Comparison of ENCODE assay signal across 10 cellular contexts in genomic region chr6:33607784-33608161, GRCh38. TPM values are rescaled to one million over a fixed set of nuclear protein-coding genes. Genes with fewer than 3 reads are reported as not detected.
DNase-seq lines count a peak whose midpoint lies in the region; ATAC-seq, FAIRE-seq and TF ChIP-seq lines count a peak whose summit lies in the region.
"Had no signal": no experiment of that assay in that cellular context is flagged by ENCODE, and none has a peak within 500 bp of the region (broad histone marks: within the 10 kb centered on the region; RNA-seq: fewer than 3 reads in every experiment).

No MANE protein-coding gene starts in this region.

- no peak overlapping the region for H3K4me3 Mint-ChIP-seq in activated CD8-positive, alpha-beta memory T cell treated with anti-CD3 and anti-CD28 coated beads, Interleukin-2, amount 10 ng/mL, durations not matched to agents 7 days and 5 days
- H3K4me3 Mint-ChIP-seq: CD8-positive, alpha-beta T cell had no signal

- peak overlapping the region; percentile 54; the same call in 1 of the 2 replicates for H2BK5ac ChIP-seq in H1 (ENCODE audit: low read depth, low read length)

- no peak overlapping the region for H3K4ac ChIP-seq in H1 (replicated peaks; ENCODE audit: insufficient read length, low read depth, low read length)

- ATAC-seq in activated CD8-positive, alpha-beta memory T cell treated with anti-CD3 and anti-CD28 coated beads, Interleukin-2, amount 10 ng/mL, durations not matched to agents 7 days and 5 days, result peak; percentile 78
- no peak for ATAC-seq in aorta (ENCODE audit: low FRiP score)
- ATAC-seq in HG03045 (IDR thresholded peaks at IDR 0.05; ENCODE audit: unreplicated experiment), result no peak
- ATAC-seq: CD8-positive, alpha-beta T cell had no signal

- H3K18ac ChIP-seq in H1 (ENCODE audit: extremely low read depth, low read length), result peak overlapping the region; percentile 56; the same call in 1 of the 2 replicates

- peaks cover 19% of the 10 kb centered on the region for H3K27me3 Mint-ChIP-seq in activated CD8-positive, alpha-beta memory T cell treated with anti-CD3 and anti-CD28 coated beads, Interleukin-2, amount 10 ng/mL, durations not matched to agents 7 days and 5 days

- H2BK120ac ChIP-seq in H1 (replicated peaks; ENCODE audit: low read depth, low read length), result no peak overlapping the region

- no peaks in the 10 kb centered on the region for H3K36me3 Mint-ChIP-seq in activated CD8-positive, alpha-beta memory T cell treated with anti-CD3 and anti-CD28 coated beads, Interleukin-2, amount 10 ng/mL, durations not matched to agents 7 days and 5 days
- H3K36me3 Mint-ChIP-seq: CD8-positive, alpha-beta T cell had no signal

- WGBS in H1 (ENCODE audit: extremely low coverage in 1 of 2, insufficient coverage in 1 of 2, insufficient read length in 1 of 2, insufficient replicate concordance in 2 of 2, low coverage in 1 of 2, low lambda C conversion rate in 2 of 2, missing lambda C conversion rate in 1 of 2), 2 experiments, result 76% methylated on average over 5 of the region's 5 CpGs; no CpG with 5 or more reads in 1 of the 2 experiments
- WGBS in aorta, 2 donors, result 69 to 73% methylated on average over 5 of the region's 5 CpGs
- 44% methylated on average over 5 of the region's 5 CpGs for WGBS in esophagus muscularis mucosa

- TF ChIP-seq EP300 in H1 (IDR thresholded peaks at IDR 0.05; ENCODE audit: borderline replicate concordance in 1 of 2, low read depth in 2 of 2, low read length in 2 of 2) (no peak), esophagus muscularis mucosa (IDR thresholded peaks at IDR 0.05) (no peak)

- H3K27me3 ChIP-seq in OCI-LY3 (ENCODE audit: low read depth, low read length) (no peaks in the 10 kb centered on the region), H1 (replicated peaks in 1 of 4; ENCODE audit: control insufficient read depth in 3 of 4, extremely low read depth in 1 of 4, insufficient read depth in 3 of 4, low read length in 3 of 4) (no peaks in the 10 kb centered on the region), aorta (ENCODE audit: control insufficient read depth in 1 of 2, insufficient read depth in 2 of 2, low read length in 1 of 2) (no peaks in the 10 kb centered on the region), esophagus muscularis mucosa (peaks cover 0 to 11% (median 0%) of the 10 kb centered on the region in 4 donors)
- H3K27me3 ChIP-seq: adrenal gland had no signal

- TF ChIP-seq RAD21 in H1 (IDR thresholded peaks at IDR 0.05 in 1 of 2, conservative IDR thresholded peaks at IDR 0.05 in 1 of 2; ENCODE audit: low read depth in 2 of 2, low read length in 2 of 2), result peak; percentile 60 to 63

- H3K36me3 ChIP-seq in OCI-LY3 (replicated peaks; ENCODE audit: low read depth, low read length) (no peaks in the 10 kb centered on the region), H1 (ENCODE audit: control insufficient read depth in 2 of 4, insufficient read depth in 4 of 4, low read length in 3 of 4) (no peaks in the 10 kb centered on the region), aorta (ENCODE audit: control insufficient read depth in 1 of 2, insufficient read depth in 2 of 2, low read length in 1 of 2) (no peaks in the 10 kb centered on the region), esophagus muscularis mucosa (no peaks in the 10 kb centered on the region)
- H3K36me3 ChIP-seq: adrenal gland had no signal

- H2BK15ac ChIP-seq in H1 (ENCODE audit: low read length), result peak overlapping the region; percentile 74; the same call in 1 of the 2 replicates

- TF ChIP-seq POLR2A in H1 (IDR thresholded peaks at IDR 0.05; ENCODE audit: control extremely low read depth in 1 of 2, low read depth in 2 of 2, low read length in 2 of 2), result no peak
- no peak for TF ChIP-seq POLR2A in esophagus muscularis mucosa (IDR thresholded peaks at IDR 0.05; ENCODE audit: low read depth)

- POLR2A ChIA-PET in H1 (lab: Charles Lee; ENCODE audit: partially characterized antibody), result interaction anchor here (0.5 to 3.6 kb wide), 12 partner anchors 9 to 300 kb away, joined by 3 to 19 read pairs (median 4); partner anchors contain the start of gene ITPR3

- H2AFZ ChIP-seq in OCI-LY3 (ENCODE audit: low read depth, low read length) (0 out of 2 replicates have a peak overlapping the region, but pooled peaks have one; percentile 36), H1 (ENCODE audit: low read length) (no peak overlapping the region)

- CTCF ChIA-PET in activated CD8-positive, alpha-beta memory T cell treated with anti-CD3 and anti-CD28 coated beads, Interleukin-2, amount 10 ng/mL, durations not matched to agents 7 days and 5 days (lab: Charles Lee), result interaction anchor here (0.9 to 3.8 kb wide), 16 partner anchors 10 to 217 kb away, joined by 3 to 52 read pairs (median 5); partner anchors contain the start of gene ITPR3
- CTCF ChIA-PET in H1 (lab: Charles Lee; ENCODE audit: partially characterized antibody), result interaction anchor here (0.6 to 5.5 kb wide), 26 partner anchors 9 to 446 kb away, joined by 3 to 57 read pairs (median 4); partner anchors contain the start of gene ITPR3

- no peak overlapping the region for H3K27ac Mint-ChIP-seq in activated CD8-positive, alpha-beta memory T cell treated with anti-CD3 and anti-CD28 coated beads, Interleukin-2, amount 10 ng/mL, durations not matched to agents 7 days and 5 days
- H3K27ac Mint-ChIP-seq: CD8-positive, alpha-beta T cell had no signal

- H3K56ac ChIP-seq in H1 (replicated peaks; ENCODE audit: insufficient read length, low read depth, low read length), result no peak overlapping the region

- H3K9me3 Mint-ChIP-seq in activated CD8-positive, alpha-beta memory T cell treated with anti-CD3 and anti-CD28 coated beads, Interleukin-2, amount 10 ng/mL, durations not matched to agents 7 days and 5 days (ENCODE audit: low read depth), result no peaks in the 10 kb centered on the region

- H2AK5ac ChIP-seq in H1 (ENCODE audit: low read depth, low read length), result no peak overlapping the region

- H3K4me2 ChIP-seq in OCI-LY3 (ENCODE audit: low read length) (peak overlapping the region; percentile 29; the same call in 1 of the 2 replicates), H1 (ENCODE audit: insufficient read depth in 1 of 2, low read depth in 2 of 2, low read length in 2 of 2) (0 out of 4 replicates have a peak overlapping the region, but pooled peaks of 1 of the 2 experiments have one; percentile 18)

- no peaks in the 10 kb centered on the region for H3K79me2 ChIP-seq in OCI-LY3 (ENCODE audit: low read length)
- H3K79me2 ChIP-seq in H1 (ENCODE audit: control insufficient read depth in 1 of 2, insufficient read depth in 2 of 2, low read length in 2 of 2), result no peaks in the 10 kb centered on the region

- H3K4me3 ChIP-seq in OCI-LY3 (ENCODE audit: low read length), result no peak overlapping the region
- H3K4me3 ChIP-seq in H1 (ENCODE audit: extremely low read depth in 1 of 4, insufficient read depth in 2 of 4, low read depth in 3 of 4, low read length in 4 of 4), result no peak overlapping the region
- no peak overlapping the region for H3K4me3 ChIP-seq in aorta (ENCODE audit: low read length in 2 of 2)
- H3K4me3 ChIP-seq in esophagus muscularis mucosa, result no peak overlapping the region
- H3K4me3 ChIP-seq: adrenal gland had no signal

- H3K79me1 ChIP-seq in H1 (ENCODE audit: low read depth, low read length), result no peaks in the 10 kb centered on the region

- TF ChIP-seq CTCF in OCI-LY3 (IDR thresholded peaks at IDR 0.05; ENCODE audit: low read depth, low read length) (peak; percentile 65), H1 (IDR thresholded peaks at IDR 0.05; ENCODE audit: control extremely low read depth in 1 of 3, insufficient read depth in 1 of 3, low read depth in 1 of 3, low read length in 3 of 3) (peak; percentile 38 to 63 (median 61); a peak in 3 of 4 replicates), esophagus muscularis mucosa (IDR thresholded peaks at IDR 0.05) (no peak)

- H3K27ac ChIP-seq in OCI-LY3 (ENCODE audit: low read length) (no peak overlapping the region), H1 (ENCODE audit: low read depth, low read length) (no peak overlapping the region), aorta (ENCODE audit: low read depth in 1 of 2, low read length in 2 of 2) (no peak overlapping the region), esophagus muscularis mucosa (replicated peaks in 1 of 4) (peak overlapping the region in 2 of 4 donors; percentile 19 to 20)

- H2BK20ac ChIP-seq in H1 (ENCODE audit: low read length), result peak overlapping the region; percentile 99

- H3K23ac ChIP-seq in H1 (ENCODE audit: insufficient read length), result no peak overlapping the region

- H4K91ac ChIP-seq in H1 (replicated peaks; ENCODE audit: insufficient read length, low read length), result peak overlapping the region; percentile 12

- peaks cover 2% of the 10 kb centered on the region for H3K4me1 Mint-ChIP-seq in activated CD8-positive, alpha-beta memory T cell treated with anti-CD3 and anti-CD28 coated beads, Interleukin-2, amount 10 ng/mL, durations not matched to agents 7 days and 5 days

- H3K14ac ChIP-seq in H1 (ENCODE audit: insufficient read length), result no peak overlapping the region

- no peak overlapping the region for H4K8ac ChIP-seq in H1 (ENCODE audit: extremely low read depth, insufficient read depth, low read length)

- no peak overlapping the region for H3K9ac ChIP-seq in OCI-LY3 (ENCODE audit: low read length)
- no peak overlapping the region for H3K9ac ChIP-seq in H1 (replicated peaks in 1 of 4; ENCODE audit: extremely low read depth in 1 of 4, low read depth in 3 of 4, low read length in 3 of 4)

- H3K23me2 ChIP-seq in H1 (ENCODE audit: low read depth, low read length), result no peaks in the 10 kb centered on the region

- no peaks in the 10 kb centered on the region for H3K9me3 ChIP-seq in OCI-LY3 (ENCODE audit: insufficient read depth, low read length)
- peaks cover 3 to 7% of the 10 kb centered on the region in 2 experiments; a peak in 1 of 4 replicates for H3K9me3 ChIP-seq in H1 (ENCODE audit: insufficient read depth in 2 of 2, low read depth in 1 of 2, low read length in 1 of 2)
- H3K9me3 ChIP-seq in aorta (ENCODE audit: control insufficient read depth, low read length), result peaks cover 3% of the 10 kb centered on the region
- peaks cover 0 to 3% (median 0%) of the 10 kb centered on the region in 4 donors for H3K9me3 ChIP-seq in esophagus muscularis mucosa
- H3K9me3 ChIP-seq: adrenal gland had no signal

- intact Hi-C loops in aorta (cut with DNase I), result loop anchor here in 1 of 2 donors (10.0 kb wide), 1 partner anchor 547 kb away; no protein-coding TSS in a partner anchor
- intact Hi-C loops in esophagus muscularis mucosa (cut with DNase I), result no loop called here

- no peaks in the 10 kb centered on the region for H4K20me1 ChIP-seq in OCI-LY3 (ENCODE audit: insufficient read depth, low read length)
- no peaks in the 10 kb centered on the region for H4K20me1 ChIP-seq in H1 (replicated peaks in 1 of 2; ENCODE audit: control insufficient read depth in 1 of 2, insufficient read depth in 2 of 2, low read length in 2 of 2)

- H4K5ac ChIP-seq in H1 (ENCODE audit: insufficient read length, low read depth, low read length), result no peak overlapping the region

- H2BK12ac ChIP-seq in H1 (ENCODE audit: low read depth, low read length), result peak overlapping the region; percentile 90; the same call in 1 of the 2 replicates

- H3K4me1 ChIP-seq in OCI-LY3 (ENCODE audit: low read length) (peaks cover 3% of the 10 kb centered on the region; the same call in 1 of the 2 replicates), H1 (replicated peaks in 1 of 4; ENCODE audit: control insufficient read depth in 3 of 4, insufficient read depth in 4 of 4, low read length in 3 of 4) (peaks cover 6 to 42% (median 26%) of the 10 kb centered on the region in 4 experiments), aorta (ENCODE audit: control insufficient read depth in 1 of 2, insufficient read depth in 2 of 2, low read length in 2 of 2) (no peaks in the 10 kb centered on the region), esophagus muscularis mucosa (peaks cover 32 to 42% (median 38%) of the 10 kb centered on the region in 4 donors)

- no peak for FAIRE-seq in H1 (lab: Jason Lieb, UNC)

- peak; percentile 65 for DNase-seq in activated CD8-positive, alpha-beta memory T cell treated with anti-CD3 and anti-CD28 coated beads, Interleukin-2, amount 10 ng/mL, durations not matched to agents 7 days and 5 days
- no peak for DNase-seq in activated CD8-positive, alpha-beta memory T cell treated with anti-CD3 and anti-CD28 coated beads for 24 hours
- DNase-seq in H1 (ENCODE audit: low read depth in 1 of 2, low spot score in 2 of 2) (no peak), aorta (no peak), esophagus muscularis mucosa (ENCODE audit: extremely low spot score) (no peak)
- DNase-seq in stimulated activated CD8-positive, alpha-beta memory T cell treated with anti-CD3 and anti-CD28 coated beads, Interleukin-4, amount 100 ng/mL, for 48 hours, result peak; percentile 64
- DNase-seq: adrenal gland; CD8-positive, alpha-beta T cell had no signal

RNA-seq across cellular contexts. Expression of gene ITPR3, which starts 13.3 kb away (rescaled TPM):
- 10 to 100 TPM; 44.9 to 71.3 TPM for total RNA-seq in activated CD8-positive, alpha-beta memory T cell treated with anti-CD3 and anti-CD28 coated beads, Interleukin-2, amount 10 ng/mL, durations not matched to agents 7 days and 5 days
- 44.9 and 45.7 TPM in 2 replicates for total RNA-seq in H1 (2021; fragmentation: NEBNext Ultra II Directional; extraction: Animal tissue kit (Norgen Biotek cat#: 25700))
- polyA plus RNA-seq in H1 (2011; rRNA removed), result 29.1 and 37.2 TPM in 2 replicates
- polyA plus RNA-seq in H1 (2011; cell fraction: cytosol; rRNA removed), result 22.7 TPM
- polyA plus RNA-seq in H1 (2011; cell fraction: nucleus; rRNA removed), result 157 TPM
- polyA plus RNA-seq in H1 (2012, experiment 1 of 2), result 22.4 to 35.2 TPM (median 31.8 TPM) in 4 replicates
- 11.9 TPM for polyA plus RNA-seq in H1 (2012, experiment 2 of 2)
- polyA plus RNA-seq in H1 (2013, experiment 1 of 2), result 24.7 TPM
- polyA plus RNA-seq in H1 (2013, experiment 2 of 2), result 23.5 TPM
- polyA minus RNA-seq in H1 (2011; rRNA and poly(A)+ RNA removed), result 45.6 and 48.9 TPM in 2 replicates
- 23.7 TPM for polyA minus RNA-seq in H1 (2011; cell fraction: cytosol; rRNA and poly(A)+ RNA removed)
- 42.2 TPM for polyA minus RNA-seq in H1 (2011; cell fraction: nucleus; rRNA and poly(A)+ RNA removed)
- total RNA-seq in aorta, result 10 to 100 TPM; 11.9 to 28.8 TPM
- 1 to 10 TPM; 4.6 to 7.0 TPM for polyA plus RNA-seq in aorta
- 10 to 100 TPM; 12.1 to 24.9 (median 20.5) TPM for total RNA-seq in esophagus muscularis mucosa

RNA-seq across cellular contexts. Expression of gene BAK1, which starts 27.7 kb away (rescaled TPM):
- total RNA-seq in activated CD8-positive, alpha-beta memory T cell treated with anti-CD3 and anti-CD28 coated beads, Interleukin-2, amount 10 ng/mL, durations not matched to agents 7 days and 5 days, result 10 to 100 TPM; 70.9 to 74.4 TPM
- 43.3 and 45.1 TPM in 2 replicates for total RNA-seq in H1 (2021; fragmentation: NEBNext Ultra II Directional; extraction: Animal tissue kit (Norgen Biotek cat#: 25700))
- polyA plus RNA-seq in H1 (2011; rRNA removed), result 43.4 and 51.4 TPM in 2 replicates
- 38.7 TPM for polyA plus RNA-seq in H1 (2011; cell fraction: cytosol; rRNA removed)
- 33.2 TPM for polyA plus RNA-seq in H1 (2011; cell fraction: nucleus; rRNA removed)
- polyA plus RNA-seq in H1 (2012, experiment 1 of 2), result 25.3 to 42.8 TPM (median 38.6 TPM) in 4 replicates
- polyA plus RNA-seq in H1 (2012, experiment 2 of 2), result 50.1 TPM
- polyA plus RNA-seq in H1 (2013, experiment 1 of 2), result 19.1 TPM
- polyA plus RNA-seq in H1 (2013, experiment 2 of 2), result 19.0 TPM
- 33.0 and 37.7 TPM in 2 replicates for polyA minus RNA-seq in H1 (2011; rRNA and poly(A)+ RNA removed)
- polyA minus RNA-seq in H1 (2011; cell fraction: cytosol; rRNA and poly(A)+ RNA removed), result 27.4 TPM
- polyA minus RNA-seq in H1 (2011; cell fraction: nucleus; rRNA and poly(A)+ RNA removed), result 15.8 TPM
- total RNA-seq in aorta, result 10 to 100 TPM; 12.4 to 15.0 TPM
- polyA plus RNA-seq in aorta, result 10 to 100 TPM; 13.4 to 21.8 TPM
- 10 to 100 TPM in 3 of 4 donors, 1 to 10 TPM in 1; 9.9 to 13.1 (median 11.7) TPM for total RNA-seq in esophagus muscularis mucosa

Comparison
In these comparisons a context has a peak if more than half of its experiments do, and no peak if none do; other contexts are left out.
1. DNase-seq: peak in activated CD8-positive, alpha-beta memory T cell treated with anti-CD3 and anti-CD28 coated beads, Interleukin-2, amount 10 ng/mL, durations not matched to agents 7 days and 5 days (single experiment) and stimulated activated CD8-positive, alpha-beta memory T cell treated with anti-CD3 and anti-CD28 coated beads, Interleukin-4, amount 100 ng/mL, for 48 hours (single experiment); none in activated CD8-positive, alpha-beta memory T cell treated with anti-CD3 and anti-CD28 coated beads for 24 hours (single experiment), H1 (0 of 2), aorta (0 of 2) and esophagus muscularis mucosa (single experiment).
2. CTCF ChIP-seq: peak in OCI-LY3 (single experiment) and H1 (3 of 3); none in esophagus muscularis mucosa (0 of 3).